In the genomic region with DNA sequence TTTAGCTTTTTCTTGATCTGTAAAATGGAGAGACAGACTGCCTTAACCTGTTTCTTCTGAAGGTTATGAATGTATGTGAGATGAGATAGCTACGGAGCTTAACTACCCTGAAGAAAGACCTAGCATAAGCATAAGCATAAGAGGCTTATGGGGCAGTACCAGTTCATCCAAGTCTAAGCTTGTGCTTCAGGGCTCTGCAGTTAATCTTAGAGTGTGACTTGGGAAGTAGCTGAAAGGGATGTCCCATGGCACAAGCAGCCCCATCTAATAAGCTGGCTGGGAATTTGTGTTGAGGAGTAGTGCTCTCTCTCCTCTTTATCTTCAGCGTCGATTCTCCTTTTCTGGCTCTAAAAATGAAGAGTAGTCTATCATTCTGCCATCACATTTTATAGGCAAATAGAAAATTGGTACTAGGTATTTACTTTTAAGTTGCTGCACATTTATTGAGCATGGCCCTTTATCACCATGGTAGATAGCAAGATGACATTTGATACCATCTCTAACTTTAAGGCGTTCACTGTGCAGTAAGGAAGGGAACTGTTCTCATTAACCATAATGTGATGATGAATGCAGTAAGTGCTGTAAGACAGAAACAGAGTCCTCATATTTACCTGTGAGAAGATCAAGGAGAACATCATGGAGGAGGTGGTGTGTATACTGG, we compare ENCODE assay signal across 25 cellular contexts.
DNase-seq lines count a peak whose midpoint lies in the region; ATAC-seq, FAIRE-seq and TF ChIP-seq lines count a peak whose summit lies in the region.
"Had no signal": no experiment of that assay in that cellular context is flagged by ENCODE, and none has a peak within 500 bp of the region (broad histone marks: within the 10 kb centered on the region; RNA-seq: fewer than 3 reads in every experiment).

No MANE protein-coding gene starts in this region.

- ATAC-seq in activated T-helper 17 cell treated with anti-CD3 and anti-CD28 coated beads, Interleukin-2, amount 50 U/mL, for 72 hours (replicated peaks) = no peak
- no peak for ATAC-seq in stimulated activated naive B cell treated with anti-CD40 and anti-IgM and Interleukin-4, amounts not matched to agents 10 μg/mL and 1 μg/mL and 100 μg/mL, for 72 hours (replicated peaks)
- ATAC-seq in GM21390 (IDR thresholded peaks at IDR 0.05; ENCODE audit: unreplicated experiment) = no peak
- ATAC-seq: Right ventricle myocardium inferior had no signal

- no peak overlapping the region for H3K4me3 Mint-ChIP-seq in activated T-helper 17 cell treated with anti-CD3 and anti-CD28 coated beads, Interleukin-2, amount 50 U/mL, for 72 hours
- H3K4me3 Mint-ChIP-seq in stimulated activated naive B cell treated with anti-CD40 and anti-IgM and Interleukin-4, amounts not matched to agents 10 μg/mL and 1 μg/mL and 100 μg/mL, for 72 hours = no peak overlapping the region
- no peak overlapping the region for H3K4me3 Mint-ChIP-seq in activated CD4-positive, alpha-beta T cell treated with anti-CD3 and anti-CD28 coated beads, Interleukin-2, amount 10 ng/mL, durations not matched to agents 24 days and 14 days
- H3K4me3 Mint-ChIP-seq: CD8-positive, alpha-beta memory T cell; H9; HFFc6 had no signal

- no peaks in the 10 kb centered on the region for H3K4me1 Mint-ChIP-seq in activated T-helper 17 cell treated with anti-CD3 and anti-CD28 coated beads, Interleukin-2, amount 50 U/mL, for 72 hours
- no peaks in the 10 kb centered on the region for H3K4me1 Mint-ChIP-seq in stimulated activated naive B cell treated with anti-CD40 and anti-IgM and Interleukin-4, amounts not matched to agents 10 μg/mL and 1 μg/mL and 100 μg/mL, for 72 hours
- H3K4me1 Mint-ChIP-seq in activated CD4-positive, alpha-beta T cell treated with anti-CD3 and anti-CD28 coated beads, Interleukin-2, amount 10 ng/mL, durations not matched to agents 24 days and 14 days = peaks cover 2% of the 10 kb centered on the region
- H3K4me1 Mint-ChIP-seq: H9 had no signal

- H3K27ac Mint-ChIP-seq in activated T-helper 17 cell treated with anti-CD3 and anti-CD28 coated beads, Interleukin-2, amount 50 U/mL, for 72 hours = peak overlapping the region; percentile 2
- H3K27ac Mint-ChIP-seq in stimulated activated naive B cell treated with anti-CD40 and anti-IgM and Interleukin-4, amounts not matched to agents 10 μg/mL and 1 μg/mL and 100 μg/mL, for 72 hours = peak overlapping the region; percentile 38
- H3K27ac Mint-ChIP-seq in activated CD4-positive, alpha-beta T cell treated with anti-CD3 and anti-CD28 coated beads, Interleukin-2, amount 10 ng/mL, durations not matched to agents 24 days and 14 days = no peak overlapping the region
- H3K27ac Mint-ChIP-seq: H9, HFFc6 had no signal

- H3K9me3 Mint-ChIP-seq in activated T-helper 17 cell treated with anti-CD3 and anti-CD28 coated beads, Interleukin-2, amount 50 U/mL, for 72 hours = no peaks in the 10 kb centered on the region
- no peaks in the 10 kb centered on the region for H3K9me3 Mint-ChIP-seq in stimulated activated naive B cell treated with anti-CD40 and anti-IgM and Interleukin-4, amounts not matched to agents 10 μg/mL and 1 μg/mL and 100 μg/mL, for 72 hours
- H3K9me3 Mint-ChIP-seq in activated CD4-positive, alpha-beta T cell treated with anti-CD3 and anti-CD28 coated beads, Interleukin-2, amount 10 ng/mL, durations not matched to agents 24 days and 14 days = no peaks in the 10 kb centered on the region
- H3K9me3 Mint-ChIP-seq: CD8-positive, alpha-beta memory T cell; H9; HFFc6 had no signal

- peaks cover 94% of the 10 kb centered on the region for H3K36me3 Mint-ChIP-seq in activated T-helper 17 cell treated with anti-CD3 and anti-CD28 coated beads, Interleukin-2, amount 50 U/mL, for 72 hours (ENCODE audit: low read depth)
- peaks cover 37 to 53% of the 10 kb centered on the region in 2 donors for H3K36me3 Mint-ChIP-seq in stimulated activated naive B cell treated with anti-CD40 and anti-IgM and Interleukin-4, amounts not matched to agents 10 μg/mL and 1 μg/mL and 100 μg/mL, for 72 hours
- peaks cover 49% of the 10 kb centered on the region for H3K36me3 Mint-ChIP-seq in activated CD4-positive, alpha-beta T cell treated with anti-CD3 and anti-CD28 coated beads, Interleukin-2, amount 10 ng/mL, durations not matched to agents 24 days and 14 days (ENCODE audit: low read depth)

- no peak for TF ChIP-seq CTCF in D721Med (IDR thresholded peaks at IDR 0.05; ENCODE audit: insufficient read depth, missing control alignments)

- DNase-seq in D721Med (ENCODE audit: insufficient read length, low spot score) = no peak
- DNase-seq in NCI-H82 (lab: John Stamatoyannopoulos, UW) = peak; percentile 89
- DNase-seq in stimulated activated naive B cell treated with anti-CD40 and anti-IgM and Interleukin-4, amounts not matched to agents 10 μg/mL and 1 μg/mL and 100 μg/mL, for 72 hours = no peak
- no peak for DNase-seq in CD1c-positive myeloid dendritic cell (ENCODE audit: extremely low spot score)
- DNase-seq in activated CD4-positive, alpha-beta T cell treated with anti-CD3 and anti-CD28 coated beads, Interleukin-2, amount 10 ng/mL, durations not matched to agents 24 days and 14 days = no peak
- DNase-seq: C1 segment of cervical spinal cord; CD8-positive, alpha-beta memory T cell; DMS153; DND-41; GM23248; H9; HFFc6; Karpas-422; NCI-H1092 treated with DMSO at 0.1 percent for 48 hours; NCI-H1436 treated with DMSO at 0.1 percent for 48 hours; NCI-H187 treated with DMSO at 0.1 percent for 48 hours; NCI-H2171 treated with DMSO at 0.1 percent for 48 hours; NCI-H524 treated with DMSO at 0.1 percent for 48 hours; NCI-H774; PC-9; SJCRH30 had no signal

- FAIRE-seq in D721Med (lab: Jason Lieb, UNC) = peak; percentile 94
- FAIRE-seq: GM12892 had no signal

- H3K27me3 Mint-ChIP-seq in activated T-helper 17 cell treated with anti-CD3 and anti-CD28 coated beads, Interleukin-2, amount 50 U/mL, for 72 hours = no peaks in the 10 kb centered on the region
- no peaks in the 10 kb centered on the region for H3K27me3 Mint-ChIP-seq in stimulated activated naive B cell treated with anti-CD40 and anti-IgM and Interleukin-4, amounts not matched to agents 10 μg/mL and 1 μg/mL and 100 μg/mL, for 72 hours
- H3K27me3 Mint-ChIP-seq in activated CD4-positive, alpha-beta T cell treated with anti-CD3 and anti-CD28 coated beads, Interleukin-2, amount 10 ng/mL, durations not matched to agents 24 days and 14 days = no peaks in the 10 kb centered on the region
- H3K27me3 Mint-ChIP-seq: CD8-positive, alpha-beta memory T cell had no signal

- intact Hi-C loops in activated CD4-positive, alpha-beta T cell treated with anti-CD3 and anti-CD28 coated beads, Interleukin-2, amount 10 ng/mL, durations not matched to agents 24 days and 14 days (cut with micrococcal nuclease) = no loop called here
